Comparison of ENCODE assay signal across 1 cellular context in the genomic region with DNA sequence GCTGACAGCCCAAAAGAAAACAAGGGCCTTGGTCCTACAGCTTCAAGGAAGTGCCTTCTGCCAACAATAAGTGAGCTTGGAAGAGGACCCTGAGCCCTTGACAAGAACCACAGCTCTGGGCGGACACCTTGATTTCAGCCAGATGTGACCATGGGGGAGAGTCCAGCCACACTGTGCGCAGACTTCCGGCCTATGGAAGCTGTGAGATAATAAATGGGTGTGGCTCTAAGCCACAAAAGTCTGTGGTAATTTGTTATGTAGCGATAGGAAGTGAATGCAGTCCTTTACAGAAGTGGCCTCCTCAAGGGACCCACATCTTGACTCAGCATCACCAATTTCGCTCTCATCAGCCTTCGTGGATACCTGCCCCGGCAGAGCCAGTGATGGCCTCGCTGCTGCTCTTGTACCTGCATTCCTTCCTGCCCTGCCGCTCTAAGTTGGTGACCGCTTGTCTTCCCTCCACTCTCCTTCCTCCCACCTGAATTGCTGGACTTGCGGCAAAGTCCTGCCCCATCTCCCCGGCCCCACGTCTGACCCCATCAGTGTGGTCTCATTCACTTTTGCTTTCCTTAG.
TF ChIP-seq lines count a peak whose summit lies in the region.

No MANE protein-coding gene starts in this region.

TF ChIP-seq in K562, 482 proteins besides CTCF, POLR2A, EP300 and RAD21 (continued from another document and continues in another):
- TF ChIP-seq, protein P1, sequence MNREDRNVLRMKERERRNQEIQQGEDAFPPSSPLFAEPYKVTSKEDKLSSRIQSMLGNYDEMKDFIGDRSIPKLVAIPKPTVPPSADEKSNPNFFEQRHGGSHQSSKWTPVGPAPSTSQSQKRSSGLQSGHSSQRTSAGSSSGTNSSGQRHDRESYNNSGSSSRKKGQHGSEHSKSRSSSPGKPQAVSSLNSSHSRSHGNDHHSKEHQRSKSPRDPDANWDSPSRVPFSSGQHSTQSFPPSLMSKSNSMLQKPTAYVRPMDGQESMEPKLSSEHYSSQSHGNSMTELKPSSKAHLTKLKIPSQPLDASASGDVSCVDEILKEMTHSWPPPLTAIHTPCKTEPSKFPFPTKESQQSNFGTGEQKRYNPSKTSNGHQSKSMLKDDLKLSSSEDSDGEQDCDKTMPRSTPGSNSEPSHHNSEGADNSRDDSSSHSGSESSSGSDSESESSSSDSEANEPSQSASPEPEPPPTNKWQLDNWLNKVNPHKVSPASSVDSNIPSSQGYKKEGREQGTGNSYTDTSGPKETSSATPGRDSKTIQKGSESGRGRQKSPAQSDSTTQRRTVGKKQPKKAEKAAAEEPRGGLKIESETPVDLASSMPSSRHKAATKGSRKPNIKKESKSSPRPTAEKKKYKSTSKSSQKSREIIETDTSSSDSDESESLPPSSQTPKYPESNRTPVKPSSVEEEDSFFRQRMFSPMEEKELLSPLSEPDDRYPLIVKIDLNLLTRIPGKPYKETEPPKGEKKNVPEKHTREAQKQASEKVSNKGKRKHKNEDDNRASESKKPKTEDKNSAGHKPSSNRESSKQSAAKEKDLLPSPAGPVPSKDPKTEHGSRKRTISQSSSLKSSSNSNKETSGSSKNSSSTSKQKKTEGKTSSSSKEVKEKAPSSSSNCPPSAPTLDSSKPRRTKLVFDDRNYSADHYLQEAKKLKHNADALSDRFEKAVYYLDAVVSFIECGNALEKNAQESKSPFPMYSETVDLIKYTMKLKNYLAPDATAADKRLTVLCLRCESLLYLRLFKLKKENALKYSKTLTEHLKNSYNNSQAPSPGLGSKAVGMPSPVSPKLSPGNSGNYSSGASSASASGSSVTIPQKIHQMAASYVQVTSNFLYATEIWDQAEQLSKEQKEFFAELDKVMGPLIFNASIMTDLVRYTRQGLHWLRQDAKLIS (CRISPR knock-in tag; IDR thresholded peaks at IDR 0.05), result no peak
- TF ChIP-seq GTF2A2 (tag; IDR thresholded peaks at IDR 0.05) (no peak), KDM5B (IDR thresholded peaks at IDR 0.05; ENCODE audit: insufficient replicate concordance, low read depth, low read length) (peak; percentile 69), RCOR1 (IDR thresholded peaks at IDR 0.05; ENCODE audit: borderline replicate concordance in 1 of 2, low read depth in 2 of 2, low read length in 2 of 2) (peak; percentile 59 to 87; a peak in 3 of 4 replicates), CBX1 (IDR thresholded peaks at IDR 0.05; ENCODE audit: low read depth) (no peak; the same call in 1 of the 2 replicates), PURB (CRISPR knock-in tag; IDR thresholded peaks at IDR 0.05; ENCODE audit: low read depth) (no peak), TGIF2 (CRISPR knock-in tag; IDR thresholded peaks at IDR 0.05) (no peak), RB1 (IDR thresholded peaks at IDR 0.05; ENCODE audit: low read depth) (no peak), NR3C1 (CRISPR knock-in tag; IDR thresholded peaks at IDR 0.05) (no peak), DNMT1 (IDR thresholded peaks at IDR 0.05) (no peak), SMARCB1 (IDR thresholded peaks at IDR 0.05; ENCODE audit: insufficient read length, low read depth) (peak; percentile 60), TSC22D4 (tag; IDR thresholded peaks at IDR 0.05) (no peak), JUND (IDR thresholded peaks at IDR 0.05; ENCODE audit: borderline replicate concordance, low read depth, low read length) (peak; percentile 82), JUND (tag; IDR thresholded peaks at IDR 0.05; ENCODE audit: borderline replicate concordance, low read depth, low read length) (peak; percentile 3; the same call in 1 of the 3 replicates), ARNT (IDR thresholded peaks at IDR 0.05) (no peak), NFE2L1 (tag; IDR thresholded peaks at IDR 0.05; ENCODE audit: borderline replicate concordance, low read depth) (no peak), ZNF778 (CRISPR knock-in tag; IDR thresholded peaks at IDR 0.05) (no peak), ZNF146 (CRISPR knock-in tag; IDR thresholded peaks at IDR 0.05; ENCODE audit: unreplicated experiment) (no peak), ZNF217 (CRISPR knock-in tag; IDR thresholded peaks at IDR 0.05) (no peak), FOXA3 (CRISPR knock-in tag; conservative IDR thresholded peaks at IDR 0.05 in 1 of 2, IDR thresholded peaks at IDR 0.05 in 1 of 2) (no peak), MIER1 (IDR thresholded peaks at IDR 0.05; ENCODE audit: low read depth) (no peak), HNRNPL (IDR thresholded peaks at IDR 0.05; ENCODE audit: low read depth, low read length) (no peak), PTTG1 (tag; IDR thresholded peaks at IDR 0.05; ENCODE audit: low read depth) (0 out of 2 replicates have a peak, but pooled peaks have one; percentile 34), SNIP1 (IDR thresholded peaks at IDR 0.05; ENCODE audit: low read depth) (no peak), ZNF79 (CRISPR knock-in tag; IDR thresholded peaks at IDR 0.05; ENCODE audit: low read depth) (no peak), SRF (CRISPR knock-in tag; IDR thresholded peaks at IDR 0.05) (no peak), NFATC3 (IDR thresholded peaks at IDR 0.05) (no peak), RFX7 (CRISPR knock-in tag; IDR thresholded peaks at IDR 0.05) (no peak), SLC30A9 (CRISPR knock-in tag; IDR thresholded peaks at IDR 0.05) (no peak), KLF1 (tag; IDR thresholded peaks at IDR 0.05) (peak; percentile 95), PHTF2 (CRISPR knock-in tag; IDR thresholded peaks at IDR 0.05) (no peak), ZNF24 (IDR thresholded peaks at IDR 0.05) (peak; percentile 54; the same call in 1 of the 2 replicates), L3MBTL2 (IDR thresholded peaks at IDR 0.05) (no peak), FOXJ3 (CRISPR knock-in tag; IDR thresholded peaks at IDR 0.05) (no peak), TCF7 (IDR thresholded peaks at IDR 0.05; ENCODE audit: borderline replicate concordance) (no peak), MCM7 (IDR thresholded peaks at IDR 0.05) (no peak), GABPB2 (CRISPR knock-in tag; conservative IDR thresholded peaks at IDR 0.05) (no peak), RBM34 (IDR thresholded peaks at IDR 0.05; ENCODE audit: borderline replicate concordance, insufficient read depth, low read length) (no peak), ZNF274 (IDR thresholded peaks at IDR 0.05; ENCODE audit: borderline replicate concordance, low read depth, low read length) (no peak), SMARCC2 (IDR thresholded peaks at IDR 0.05; ENCODE audit: low read depth) (peak; percentile 55)
- TF ChIP-seq, protein P2, sequence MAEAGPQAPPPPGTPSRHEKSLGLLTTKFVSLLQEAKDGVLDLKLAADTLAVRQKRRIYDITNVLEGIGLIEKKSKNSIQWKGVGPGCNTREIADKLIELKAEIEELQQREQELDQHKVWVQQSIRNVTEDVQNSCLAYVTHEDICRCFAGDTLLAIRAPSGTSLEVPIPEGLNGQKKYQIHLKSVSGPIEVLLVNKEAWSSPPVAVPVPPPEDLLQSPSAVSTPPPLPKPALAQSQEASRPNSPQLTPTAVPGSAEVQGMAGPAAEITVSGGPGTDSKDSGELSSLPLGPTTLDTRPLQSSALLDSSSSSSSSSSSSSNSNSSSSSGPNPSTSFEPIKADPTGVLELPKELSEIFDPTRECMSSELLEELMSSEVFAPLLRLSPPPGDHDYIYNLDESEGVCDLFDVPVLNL (CRISPR knock-in tag; IDR thresholded peaks at IDR 0.05; ENCODE audit: low read depth), result no peak
- TF ChIP-seq, protein P3, sequence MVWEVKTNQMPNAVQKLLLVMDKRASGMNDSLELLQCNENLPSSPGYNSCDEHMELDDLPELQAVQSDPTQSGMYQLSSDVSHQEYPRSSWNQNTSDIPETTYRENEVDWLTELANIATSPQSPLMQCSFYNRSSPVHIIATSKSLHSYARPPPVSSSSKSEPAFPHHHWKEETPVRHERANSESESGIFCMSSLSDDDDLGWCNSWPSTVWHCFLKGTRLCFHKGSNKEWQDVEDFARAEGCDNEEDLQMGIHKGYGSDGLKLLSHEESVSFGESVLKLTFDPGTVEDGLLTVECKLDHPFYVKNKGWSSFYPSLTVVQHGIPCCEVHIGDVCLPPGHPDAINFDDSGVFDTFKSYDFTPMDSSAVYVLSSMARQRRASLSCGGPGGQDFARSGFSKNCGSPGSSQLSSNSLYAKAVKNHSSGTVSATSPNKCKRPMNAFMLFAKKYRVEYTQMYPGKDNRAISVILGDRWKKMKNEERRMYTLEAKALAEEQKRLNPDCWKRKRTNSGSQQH (CRISPR knock-in tag; IDR thresholded peaks at IDR 0.05), result no peak
- TF ChIP-seq, protein P4, sequence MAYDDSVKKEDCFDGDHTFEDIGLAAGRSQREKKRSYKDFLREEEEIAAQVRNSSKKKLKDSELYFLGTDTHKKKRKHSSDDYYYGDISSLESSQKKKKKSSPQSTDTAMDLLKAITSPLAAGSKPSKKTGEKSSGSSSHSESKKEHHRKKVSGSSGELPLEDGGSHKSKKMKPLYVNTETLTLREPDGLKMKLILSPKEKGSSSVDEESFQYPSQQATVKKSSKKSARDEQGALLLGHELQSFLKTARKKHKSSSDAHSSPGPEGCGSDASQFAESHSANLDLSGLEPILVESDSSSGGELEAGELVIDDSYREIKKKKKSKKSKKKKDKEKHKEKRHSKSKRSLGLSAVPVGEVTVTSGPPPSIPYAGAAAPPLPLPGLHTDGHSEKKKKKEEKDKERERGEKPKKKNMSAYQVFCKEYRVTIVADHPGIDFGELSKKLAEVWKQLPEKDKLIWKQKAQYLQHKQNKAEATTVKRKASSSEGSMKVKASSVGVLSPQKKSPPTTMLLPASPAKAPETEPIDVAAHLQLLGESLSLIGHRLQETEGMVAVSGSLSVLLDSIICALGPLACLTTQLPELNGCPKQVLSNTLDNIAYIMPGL (CRISPR knock-in tag; IDR thresholded peaks at IDR 0.05), result no peak
- TF ChIP-seq, protein P5, sequence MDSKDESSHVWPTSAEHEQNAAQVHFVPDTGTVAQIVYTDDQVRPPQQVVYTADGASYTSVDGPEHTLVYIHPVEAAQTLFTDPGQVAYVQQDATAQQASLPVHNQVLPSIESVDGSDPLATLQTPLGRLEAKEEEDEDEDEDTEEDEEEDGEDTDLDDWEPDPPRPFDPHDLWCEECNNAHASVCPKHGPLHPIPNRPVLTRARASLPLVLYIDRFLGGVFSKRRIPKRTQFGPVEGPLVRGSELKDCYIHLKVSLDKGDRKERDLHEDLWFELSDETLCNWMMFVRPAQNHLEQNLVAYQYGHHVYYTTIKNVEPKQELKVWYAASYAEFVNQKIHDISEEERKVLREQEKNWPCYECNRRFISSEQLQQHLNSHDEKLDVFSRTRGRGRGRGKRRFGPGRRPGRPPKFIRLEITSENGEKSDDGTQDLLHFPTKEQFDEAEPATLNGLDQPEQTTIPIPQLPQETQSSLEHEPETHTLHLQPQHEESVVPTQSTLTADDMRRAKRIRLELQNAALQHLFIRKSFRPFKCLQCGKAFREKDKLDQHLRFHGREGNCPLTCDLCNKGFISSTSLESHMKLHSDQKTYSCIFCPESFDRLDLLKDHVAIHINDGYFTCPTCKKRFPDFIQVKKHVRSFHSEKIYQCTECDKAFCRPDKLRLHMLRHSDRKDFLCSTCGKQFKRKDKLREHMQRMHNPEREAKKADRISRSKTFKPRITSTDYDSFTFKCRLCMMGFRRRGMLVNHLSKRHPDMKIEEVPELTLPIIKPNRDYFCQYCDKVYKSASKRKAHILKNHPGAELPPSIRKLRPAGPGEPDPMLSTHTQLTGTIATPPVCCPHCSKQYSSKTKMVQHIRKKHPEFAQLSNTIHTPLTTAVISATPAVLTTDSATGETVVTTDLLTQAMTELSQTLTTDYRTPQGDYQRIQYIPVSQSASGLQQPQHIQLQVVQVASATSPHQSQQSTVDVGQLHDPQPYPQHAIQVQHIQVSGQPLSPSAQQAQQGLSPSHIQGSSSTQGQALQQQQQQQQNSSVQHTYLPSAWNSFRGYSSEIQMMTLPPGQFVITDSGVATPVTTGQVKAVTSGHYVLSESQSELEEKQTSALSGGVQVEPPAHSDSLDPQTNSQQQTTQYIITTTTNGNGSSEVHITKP (IDR thresholded peaks at IDR 0.05; ENCODE audit: partially characterized antibody), result no peak
- TF ChIP-seq, protein P6, sequence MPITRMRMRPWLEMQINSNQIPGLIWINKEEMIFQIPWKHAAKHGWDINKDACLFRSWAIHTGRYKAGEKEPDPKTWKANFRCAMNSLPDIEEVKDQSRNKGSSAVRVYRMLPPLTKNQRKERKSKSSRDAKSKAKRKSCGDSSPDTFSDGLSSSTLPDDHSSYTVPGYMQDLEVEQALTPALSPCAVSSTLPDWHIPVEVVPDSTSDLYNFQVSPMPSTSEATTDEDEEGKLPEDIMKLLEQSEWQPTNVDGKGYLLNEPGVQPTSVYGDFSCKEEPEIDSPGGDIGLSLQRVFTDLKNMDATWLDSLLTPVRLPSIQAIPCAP (CRISPR knock-in tag; IDR thresholded peaks at IDR 0.05; ENCODE audit: borderline replicate concordance), result no peak
- TF ChIP-seq, protein P7, sequence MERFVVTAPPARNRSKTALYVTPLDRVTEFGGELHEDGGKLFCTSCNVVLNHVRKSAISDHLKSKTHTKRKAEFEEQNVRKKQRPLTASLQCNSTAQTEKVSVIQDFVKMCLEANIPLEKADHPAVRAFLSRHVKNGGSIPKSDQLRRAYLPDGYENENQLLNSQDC (CRISPR knock-in tag; IDR thresholded peaks at IDR 0.05), result no peak
- TF ChIP-seq, protein P8, sequence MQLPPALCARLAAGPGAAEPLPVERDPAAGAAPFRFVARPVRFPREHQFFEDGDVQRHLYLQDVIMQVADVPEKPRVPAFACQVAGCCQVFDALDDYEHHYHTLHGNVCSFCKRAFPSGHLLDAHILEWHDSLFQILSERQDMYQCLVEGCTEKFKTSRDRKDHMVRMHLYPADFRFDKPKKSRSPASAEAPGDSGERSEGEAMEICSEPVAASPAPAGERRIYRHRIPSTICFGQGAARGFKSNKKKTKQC (CRISPR knock-in tag; IDR thresholded peaks at IDR 0.05), result 0 out of 2 replicates have a peak, but pooled peaks have one; percentile 27
- TF ChIP-seq, protein P9, sequence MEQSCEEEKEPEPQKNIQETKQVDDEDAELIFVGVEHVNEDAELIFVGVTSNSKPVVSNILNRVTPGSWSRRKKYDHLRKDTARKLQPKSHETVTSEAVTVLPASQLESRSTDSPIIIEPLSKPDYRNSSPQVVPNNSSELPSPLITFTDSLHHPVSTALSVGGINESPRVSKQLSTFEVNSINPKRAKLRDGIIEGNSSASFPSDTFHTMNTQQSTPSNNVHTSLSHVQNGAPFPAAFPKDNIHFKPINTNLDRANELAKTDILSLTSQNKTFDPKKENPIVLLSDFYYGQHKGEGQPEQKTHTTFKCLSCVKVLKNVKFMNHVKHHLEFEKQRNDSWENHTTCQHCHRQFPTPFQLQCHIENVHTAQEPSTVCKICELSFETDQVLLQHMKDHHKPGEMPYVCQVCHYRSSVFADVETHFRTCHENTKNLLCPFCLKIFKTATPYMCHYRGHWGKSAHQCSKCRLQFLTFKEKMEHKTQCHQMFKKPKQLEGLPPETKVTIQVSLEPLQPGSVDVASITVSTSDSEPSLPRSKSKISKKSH (CRISPR knock-in tag; IDR thresholded peaks at IDR 0.05), result no peak
- TF ChIP-seq, protein P10, sequence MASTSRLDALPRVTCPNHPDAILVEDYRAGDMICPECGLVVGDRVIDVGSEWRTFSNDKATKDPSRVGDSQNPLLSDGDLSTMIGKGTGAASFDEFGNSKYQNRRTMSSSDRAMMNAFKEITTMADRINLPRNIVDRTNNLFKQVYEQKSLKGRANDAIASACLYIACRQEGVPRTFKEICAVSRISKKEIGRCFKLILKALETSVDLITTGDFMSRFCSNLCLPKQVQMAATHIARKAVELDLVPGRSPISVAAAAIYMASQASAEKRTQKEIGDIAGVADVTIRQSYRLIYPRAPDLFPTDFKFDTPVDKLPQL (IDR thresholded peaks at IDR 0.05; ENCODE audit: extremely low read depth, insufficient read length), result no peak
